Comparison of ENCODE assay signal across 1 cellular context in genomic region chr19:6528544-6529121, GRCh38.
TF ChIP-seq lines count a peak whose summit lies in the region.

No MANE protein-coding gene starts in this region.

TF ChIP-seq in SK-N-SH, 30 proteins besides CTCF, POLR2A, EP300 and RAD21 (continued from another document):
- TF ChIP-seq USF2 (IDR thresholded peaks at IDR 0.05; ENCODE audit: borderline replicate concordance, low read depth, low read length) (no peak), MXI1 (IDR thresholded peaks at IDR 0.05; ENCODE audit: low read depth, low read length) (no peak), SMC3 (IDR thresholded peaks at IDR 0.05; ENCODE audit: low read depth, low read length) (no peak), USF1 (IDR thresholded peaks at IDR 0.05; ENCODE audit: borderline replicate concordance, low read depth) (no peak), SIN3A (IDR thresholded peaks at IDR 0.05; ENCODE audit: borderline replicate concordance, low read depth, low read length) (no peak)
